Comparison of ENCODE assay signal across 29 cellular contexts in genomic region chr18:44977856-44978255, GRCh38.
"Had no signal": no experiment of that assay in that cellular context is flagged by ENCODE, and none has a peak within 500 bp of the region (broad histone marks: within the 10 kb centered on the region; RNA-seq: fewer than 3 reads in every experiment).

No MANE protein-coding gene starts in this region.

- DNase-seq: naive thymus-derived CD4-positive, alpha-beta T cell; natural killer cell; nephron progenitor cell; pancreas; right cardiac atrium; spleen; stimulated activated CD4-positive, alpha-beta T cell treated with anti-CD3 and anti-CD28 coated beads, Interleukin-12 subunit alpha, Interleukin-12 subunit beta, amount 100 ng/mL, for 4 hours; stimulated activated CD4-positive, alpha-beta T cell treated with anti-CD3 and anti-CD28 coated beads, Interleukin-1b, Interleukin-23, amount 100 ng/mL, for 48 hours; stimulated activated CD4-positive, alpha-beta T cell treated with anti-CD3 and anti-CD28 coated beads, Interleukin-4, amount 100 ng/mL, for 1 hour; stimulated activated CD4-positive, alpha-beta T cell treated with anti-CD3 and anti-CD28 coated beads, Interleukin-4, amount 100 ng/mL, for 4 hours; stimulated activated CD8-positive, alpha-beta memory T cell treated with anti-CD3 and anti-CD28 coated beads, Interleukin-4, amount 100 ng/mL, for 48 hours; stimulated activated naive CD4-positive, alpha-beta T cell; stimulated activated naive CD8-positive, alpha-beta T cell treated with anti-CD3 and anti-CD28 coated beads, Interleukin-15, amount 100 ng/mL, for 72 hours; stimulated activated naive CD8-positive, alpha-beta T cell treated with anti-CD3 and anti-CD28 coated beads, Interleukin-15, Interleukin-2, amounts not matched to agents 100 U/mL and 50 U/mL, for 24 hours; substantia nigra; testis; tibial artery; transverse colon; upper lobe of right lung had no signal

- H3K27me3 ChIP-seq: neutrophil, pancreas, spleen, suprapubic skin, testis, tibial artery, transverse colon, upper lobe of right lung, vagina had no signal

- H3K36me3 Mint-ChIP-seq: naive thymus-derived CD4-positive, alpha-beta T cell; natural killer cell had no signal

- H3K27ac Mint-ChIP-seq: naive thymus-derived CD4-positive, alpha-beta T cell; natural killer cell; nephron progenitor cell; stimulated activated memory B cell treated with anti-CD40 and anti-IgM and Interleukin-4, amounts not matched to agents 10 μg/mL and 1 μg/mL and 100 μg/mL, for 72 hours; stimulated activated naive CD8-positive, alpha-beta T cell treated with anti-CD3 and anti-CD28 coated beads, Interleukin-15, amount 100 ng/mL, for 72 hours; type B pancreatic cell had no signal

- H3K36me3 ChIP-seq: neutrophil, pancreas, prostate gland, spleen, suprapubic skin, tibial artery, transverse colon, upper lobe of right lung, vagina had no signal

- H3K4me1 Mint-ChIP-seq: stimulated activated naive CD8-positive, alpha-beta T cell treated with anti-CD3 and anti-CD28 coated beads, Interleukin-15, amount 100 ng/mL, for 72 hours had no signal

- H3K27ac ChIP-seq: neutrophil, pancreas, prostate gland, skin epidermis, spleen, suprapubic skin, testis, tibial artery, transverse colon, upper lobe of right lung, vagina had no signal

- H3K9me3 Mint-ChIP-seq: natural killer cell; neural crest cell; stimulated activated memory B cell treated with anti-CD40 and anti-IgM and Interleukin-4, amounts not matched to agents 10 μg/mL and 1 μg/mL and 100 μg/mL, for 72 hours; stimulated activated naive CD8-positive, alpha-beta T cell treated with anti-CD3 and anti-CD28 coated beads, Interleukin-15, amount 100 ng/mL, for 72 hours; type B pancreatic cell had no signal

- H3K9me3 ChIP-seq: neutrophil, pancreas, prostate gland, spleen, suprapubic skin, testis, tibial artery, transverse colon, upper lobe of right lung, vagina had no signal

- H3K4me3 Mint-ChIP-seq: naive thymus-derived CD4-positive, alpha-beta T cell; natural killer cell; nephron progenitor cell; neural crest cell; stimulated activated memory B cell treated with anti-CD40 and anti-IgM and Interleukin-4, amounts not matched to agents 10 μg/mL and 1 μg/mL and 100 μg/mL, for 72 hours; stimulated activated naive CD8-positive, alpha-beta T cell treated with anti-CD3 and anti-CD28 coated beads, Interleukin-15, amount 100 ng/mL, for 72 hours; type B pancreatic cell had no signal

- H3K4me1 ChIP-seq: pancreas, prostate gland, spleen, suprapubic skin, testis, tibial artery, transverse colon, upper lobe of right lung, vagina had no signal

- H3K4me3 ChIP-seq: pancreas, prostate gland, skin epidermis, smooth muscle cell, spleen, suprapubic skin, testis, tibial artery, transverse colon, upper lobe of right lung, vagina had no signal

- H3K27me3 Mint-ChIP-seq: stimulated activated memory B cell treated with anti-CD40 and anti-IgM and Interleukin-4, amounts not matched to agents 10 μg/mL and 1 μg/mL and 100 μg/mL, for 72 hours; type B pancreatic cell had no signal

- ATAC-seq: naive thymus-derived CD4-positive, alpha-beta T cell; natural killer cell; pancreas; right cardiac atrium; sciatic nerve; stimulated activated memory B cell treated with anti-CD40 and anti-IgM and Interleukin-4, amounts not matched to agents 10 μg/mL and 1 μg/mL and 100 μg/mL, for 72 hours; stimulated activated naive CD8-positive, alpha-beta T cell treated with anti-CD3 and anti-CD28 coated beads, Interleukin-15, amount 100 ng/mL, for 72 hours; stimulated activated naive CD8-positive, alpha-beta T cell treated with anti-CD3 and anti-CD28 coated beads, Interleukin-15, Interleukin-2, amounts not matched to agents 100 U/mL and 50 U/mL, for 24 hours; upper lobe of right lung had no signal
